In the genomic region with DNA sequence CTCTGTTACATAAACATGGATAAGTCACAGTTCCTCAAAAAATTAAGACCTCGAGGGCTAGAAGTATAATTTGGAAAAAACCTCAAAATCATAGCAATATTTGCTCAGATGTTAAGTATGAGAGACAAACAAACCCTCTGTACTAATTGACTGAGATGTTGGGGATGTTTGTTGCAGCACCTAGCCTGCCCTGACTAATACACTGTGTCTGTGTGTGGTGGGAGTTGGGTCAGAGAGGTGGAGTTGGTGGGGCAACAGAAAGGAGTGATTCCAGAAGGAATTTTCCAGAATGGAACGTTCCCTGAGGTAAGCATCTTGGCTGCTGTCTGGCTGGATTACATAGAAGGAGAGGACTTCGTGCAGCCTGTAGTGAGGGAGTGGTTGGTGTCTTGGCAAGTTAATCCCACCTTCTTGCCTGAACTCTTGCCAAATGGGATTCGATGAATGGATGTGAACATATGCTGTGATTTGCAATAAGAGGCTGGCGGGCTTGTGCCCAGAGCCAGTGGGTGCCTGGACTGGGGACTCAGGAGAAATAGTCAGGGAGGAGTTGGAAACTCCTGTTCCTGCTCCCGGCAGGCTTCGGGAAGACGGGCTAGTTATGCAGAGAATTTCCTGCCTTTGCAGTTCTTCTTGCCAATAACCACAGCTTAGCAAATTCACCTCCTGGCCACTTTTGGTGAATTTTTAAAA, we compare ENCODE assay signal across 12 cellular contexts. TPM values are rescaled to one million over a fixed set of nuclear protein-coding genes. Genes with fewer than 3 reads are reported as not detected.
A peak's percentile ranks its signal among the peaks of the same experiment; 100 is the strongest.
DNase-seq lines count a peak whose midpoint lies in the region; ATAC-seq and TF ChIP-seq lines count a peak whose summit lies in the region.
"Had no signal": no experiment of that assay in that cellular context is flagged by ENCODE, and none has a peak within 500 bp of the region (broad histone marks: within the 10 kb centered on the region; RNA-seq: fewer than 3 reads in every experiment).

No MANE protein-coding gene starts in this region.

- ATAC-seq in SK-N-SH treated with all-trans-retinoic acid at 6 μM for 48 hours: peak; percentile 51; the same call in 2 of the 3 replicates
- ATAC-seq in natural killer cell: no peak
- ATAC-seq in HG03432 (IDR thresholded peaks at IDR 0.05; ENCODE audit: unreplicated experiment): no peak

- peaks cover 37% of the 10 kb centered on the region for H3K4me1 Mint-ChIP-seq in osteocyte (ENCODE audit: unreplicated experiment)
- H3K4me1 Mint-ChIP-seq in natural killer cell: no peaks in the 10 kb centered on the region

- no peak for TF ChIP-seq CTCF in AG04450 (IDR thresholded peaks at IDR 0.05; ENCODE audit: low read depth, low read length)
- no peak for TF ChIP-seq CTCF in fibroblast of the aortic adventitia (IDR thresholded peaks at IDR 0.05; ENCODE audit: insufficient read depth, low read length)
- TF ChIP-seq CTCF in osteocyte (IDR thresholded peaks at IDR 0.05): no peak
- TF ChIP-seq CTCF in natural killer cell (IDR thresholded peaks at IDR 0.05): no peak

- H3K27ac Mint-ChIP-seq in osteocyte (ENCODE audit: unreplicated experiment) (peak overlapping the region; percentile 95), natural killer cell (no peak overlapping the region)

- intact Hi-C loops in natural killer cell (cut with micrococcal nuclease): no loop called here

- 0 out of 2 replicates have a peak, but pooled peaks cover 4% of the 10 kb centered on the region for H3K9me3 ChIP-seq in AG04450 (ENCODE audit: control insufficient read depth, insufficient read depth, low read length)
- H3K9me3 ChIP-seq: BE2C had no signal

- H3K27me3 ChIP-seq in AG04450 (ENCODE audit: control insufficient read depth, insufficient read depth, low read length): no peaks in the 10 kb centered on the region
- H3K27me3 ChIP-seq: BE2C had no signal

- peak overlapping the region; percentile 70 for H3K4me3 Mint-ChIP-seq in osteocyte (ENCODE audit: unreplicated experiment)
- no peak overlapping the region for H3K4me3 Mint-ChIP-seq in natural killer cell

- no peaks in the 10 kb centered on the region for H3K36me3 Mint-ChIP-seq in osteocyte (ENCODE audit: unreplicated experiment)
- no peaks in the 10 kb centered on the region for H3K36me3 Mint-ChIP-seq in natural killer cell

- CTCF ChIA-PET in AG04450 (lab: Charles Lee): interaction anchor here (0.6 kb wide), 1 partner anchor 727 kb away, joined by 3 read pairs; no protein-coding TSS in a partner anchor

- no peak overlapping the region for H3K4me3 ChIP-seq in AG04450 (ENCODE audit: low read depth, low read length)
- peak overlapping the region; percentile 50 for H3K4me3 ChIP-seq in fibroblast of the aortic adventitia (ENCODE audit: low read depth, low read length)

- H3K9me3 Mint-ChIP-seq in osteocyte (ENCODE audit: unreplicated experiment) (no peaks in the 10 kb centered on the region), natural killer cell (no peaks in the 10 kb centered on the region)

- H3K27ac ChIP-seq in AG04450 (ENCODE audit: low read depth, low read length): peak overlapping the region; percentile 52

- DNase-seq in AG04450 (ENCODE audit: low read depth, low spot score) (no peak), fibroblast of the aortic adventitia (ENCODE audit: low read depth) (peak; percentile 95), osteocyte (ENCODE audit: extremely low spot score, unreplicated experiment) (no peak), NCI-H128 (lab: John Stamatoyannopoulos, UW; ENCODE audit: unreplicated experiment) (no peak), natural killer cell (no peak)
- DNase-seq in stimulated activated CD4-positive, alpha-beta T cell treated with anti-CD3 and anti-CD28 coated beads, Interleukin-1b, Interleukin-23, amount 100 ng/mL, for 48 hours: no peak
- DNase-seq: activated CD4-positive, alpha-beta T cell treated with anti-CD3 and anti-CD28 coated beads for 1 hour; BE2C; cerebellar nuclear complex; kidney glomerular epithelial cell had no signal

- no peaks in the 10 kb centered on the region for H3K27me3 Mint-ChIP-seq in osteocyte (ENCODE audit: unreplicated experiment)
- peaks cover 24 to 40% of the 10 kb centered on the region in 2 donors for H3K27me3 Mint-ChIP-seq in natural killer cell (ENCODE audit: low read depth in 2 of 2)

- POLR2A ChIA-PET in AG04450 (lab: Yijun Ruan, JAX): no interaction called here

TF ChIP-seq in SK-N-SH treated with all-trans-retinoic acid at 6 μM for 48 hours, 23 proteins besides CTCF, POLR2A, EP300 and RAD21:
- no peak for TF ChIP-seq SNAI2 (CRISPR knock-in tag; IDR thresholded peaks at IDR 0.05)
- no peak for TF ChIP-seq ZNF70 (CRISPR knock-in tag; IDR thresholded peaks at IDR 0.05)

RNA-seq across cellular contexts. Expression of gene FAM180A, which starts 9.3 kb away (rescaled TPM):
- 5.5 TPM in 2 replicates for polyA plus RNA-seq in AG04450 (2011; rRNA removed)
- polyA minus RNA-seq in AG04450 (2011; rRNA and poly(A)+ RNA removed): 7.1 and 8.8 TPM in 2 replicates
- 2.5 and 71.0 TPM in 2 replicates for total RNA-seq in fibroblast of the aortic adventitia (ENCODE audit: low replicate concordance)
- 0.24 and 0.34 TPM in 2 replicates for total RNA-seq in osteocyte
- not detected for total RNA-seq in natural killer cell

RNA-seq across cellular contexts. Expression of gene SLC13A4, which starts 29.9 kb away (rescaled TPM):
- polyA plus RNA-seq in AG04450 (2011; rRNA removed): 0.09 and 0.32 TPM in 2 replicates
- polyA minus RNA-seq in AG04450 (2011; rRNA and poly(A)+ RNA removed): 0.05 and 0.65 TPM in 2 replicates
- total RNA-seq in fibroblast of the aortic adventitia (ENCODE audit: low replicate concordance) (0.99 and 3.3 TPM in 2 replicates), osteocyte (0.81 and 0.84 TPM in 2 replicates), natural killer cell (not detected)
